In the genomic region with DNA sequence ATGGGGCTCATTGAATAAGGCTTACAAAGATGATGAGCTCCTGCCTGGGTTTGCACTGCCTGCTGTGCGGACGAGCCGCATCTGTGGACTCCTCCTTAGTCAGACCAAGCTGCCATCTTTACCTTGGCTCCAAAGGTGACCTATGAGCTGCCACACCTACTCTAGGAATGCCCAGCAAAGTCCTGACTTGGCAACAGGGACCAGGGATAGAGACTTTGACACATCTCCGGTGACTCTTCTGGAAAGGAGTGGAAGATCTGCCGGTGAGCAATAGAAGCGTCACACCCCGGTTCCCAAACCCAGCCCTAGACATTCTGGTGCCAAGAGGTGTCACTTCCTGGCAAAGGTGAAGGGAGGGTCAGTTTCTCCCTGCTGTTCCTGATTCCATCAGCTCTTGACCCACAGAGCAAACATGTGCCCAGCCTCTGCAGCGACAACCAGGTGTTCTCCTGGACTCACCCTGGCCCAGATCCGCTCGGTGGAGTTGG, we compare ENCODE assay signal across 10 cellular contexts. TPM values are rescaled to one million over a fixed set of nuclear protein-coding genes. Genes with fewer than 3 reads are reported as not detected.
A peak's percentile ranks its signal among the peaks of the same experiment; 100 is the strongest.
DNase-seq lines count a peak whose midpoint lies in the region; ATAC-seq and TF ChIP-seq lines count a peak whose summit lies in the region.
"Had no signal": no experiment of that assay in that cellular context is flagged by ENCODE, and none has a peak within 500 bp of the region (broad histone marks: within the 10 kb centered on the region; RNA-seq: fewer than 3 reads in every experiment).

No MANE protein-coding gene starts in this region.

- H3K18ac ChIP-seq in neuronal stem cell (ENCODE audit: low read length) = no peak overlapping the region

- H2BK15ac ChIP-seq in neuronal stem cell (ENCODE audit: low read length) = no peak overlapping the region

- H3K23ac ChIP-seq in neuronal stem cell (ENCODE audit: low read depth, low read length, poor library complexity) = no peak overlapping the region

- TF ChIP-seq CTCF in GM13977 (IDR thresholded peaks at IDR 0.05; ENCODE audit: extremely low read depth, insufficient read depth, missing control alignments) (peak; percentile 6), epithelial cell of esophagus (IDR thresholded peaks at IDR 0.05; ENCODE audit: insufficient read depth, low read depth, low read length, missing control alignments) (no peak)

- H3K14ac ChIP-seq in neuronal stem cell (ENCODE audit: low read length) = no peak overlapping the region

- no peak overlapping the region for H3K4ac ChIP-seq in neuronal stem cell (ENCODE audit: low read length)

- no peak overlapping the region for H2BK120ac ChIP-seq in neuronal stem cell (ENCODE audit: low read depth, low read length)

- no peaks in the 10 kb centered on the region for H3K9me3 ChIP-seq in neuronal stem cell (replicated peaks in 1 of 2; ENCODE audit: control insufficient read depth in 2 of 2, insufficient read depth in 1 of 2, low read depth in 1 of 2, low read length in 2 of 2)
- H3K9me3 ChIP-seq: upper lobe of right lung had no signal

- H3K79me1 ChIP-seq in neuronal stem cell (ENCODE audit: low read depth, low read length) = no peaks in the 10 kb centered on the region

- H3K4me3 ChIP-seq in epithelial cell of esophagus (ENCODE audit: low read length) = no peak overlapping the region
- no peak overlapping the region for H3K4me3 ChIP-seq in neuronal stem cell (ENCODE audit: low read length in 2 of 2)
- H3K4me3 ChIP-seq: PC-9, upper lobe of right lung had no signal

- H4K8ac ChIP-seq in neuronal stem cell (ENCODE audit: low read depth, low read length) = no peak overlapping the region

- peaks cover 0 to 31% (median 2%) of the 10 kb centered on the region in 3 experiments for H3K27me3 ChIP-seq in neuronal stem cell (ENCODE audit: control insufficient read depth in 3 of 3, insufficient read depth in 3 of 3, low read depth in 1 of 3, low read length in 3 of 3)

- H2AFZ ChIP-seq in neuronal stem cell (ENCODE audit: low read length) = no peak overlapping the region
- H2AFZ ChIP-seq: PC-9 had no signal

- no peak overlapping the region for H2AK5ac ChIP-seq in neuronal stem cell (ENCODE audit: low read depth, low read length)

- H4K91ac ChIP-seq in neuronal stem cell (ENCODE audit: low read depth, low read length, poor library complexity) = no peak overlapping the region

- WGBS in neuronal stem cell (ENCODE audit: extremely low coverage in 2 of 2, insufficient read length in 2 of 2, insufficient replicate concordance in 1 of 2), 2 donors = no CpG with 5 or more reads among the region's 10 CpGs

- H3K36me3 ChIP-seq in neuronal stem cell (replicated peaks in 1 of 2; ENCODE audit: control insufficient read depth in 2 of 2, insufficient read depth in 2 of 2, low read length in 2 of 2) = no peaks in the 10 kb centered on the region
- H3K36me3 ChIP-seq: upper lobe of right lung had no signal

- peak overlapping the region; percentile 18 for H2BK12ac ChIP-seq in neuronal stem cell (ENCODE audit: low read length)

- H3K4me1 ChIP-seq in neuronal stem cell (ENCODE audit: control insufficient read depth in 2 of 2, insufficient read depth in 1 of 2, low read depth in 1 of 2, low read length in 2 of 2) = peaks cover 0 to 2% of the 10 kb centered on the region in 2 donors

- DNase-seq in GM13977 (ENCODE audit: low spot score) = no peak
- DNase-seq in NCI-H510A treated with DMSO at 0.1 percent for 48 hours (lab: John Stamatoyannopoulos, UW) = peak; percentile 38
- peak; percentile 8 for DNase-seq in epithelial cell of esophagus (ENCODE audit: low read depth)
- no peak for DNase-seq in neuronal stem cell (ENCODE audit: low spot score)
- DNase-seq in stimulated activated CD8-positive, alpha-beta memory T cell treated with anti-CD3 and anti-CD28 coated beads, Interleukin-4, amount 100 ng/mL, for 48 hours = no peak
- DNase-seq in NCI-H128 (lab: John Stamatoyannopoulos, UW; ENCODE audit: unreplicated experiment) = no peak
- no peak for DNase-seq in T-helper 2 cell
- DNase-seq: upper lobe of right lung had no signal

- in situ Hi-C loops in GM13977 (cut with MboI; ENCODE audit: low pct_unique_long_range_greater_than_20kb, low sequenced_read_pairs, unreplicated experiment) = loop anchor here (10.0 kb wide), 1 partner anchor 611 kb away; a partner anchor contains a TSS

- H3K9ac ChIP-seq in neuronal stem cell (ENCODE audit: low read depth, low read length, poor library complexity) = no peak overlapping the region

- H2BK5ac ChIP-seq in neuronal stem cell (ENCODE audit: low read length) = no peak overlapping the region

- ATAC-seq in GM19467 (IDR thresholded peaks at IDR 0.05; ENCODE audit: unreplicated experiment) = no peak

- H3K4me2 ChIP-seq in neuronal stem cell (ENCODE audit: insufficient read depth, low read length, poor library complexity, severe bottlenecking) = no peak overlapping the region
- H3K4me2 ChIP-seq: PC-9 had no signal

- no peak overlapping the region for H3K27ac ChIP-seq in neuronal stem cell (replicated peaks; ENCODE audit: low read length)
- H3K27ac ChIP-seq: PC-9, upper lobe of right lung had no signal

RNA-seq across cellular contexts. Expression of a gene that starts 50.2 kb away (rescaled TPM):
- 99.1 TPM for polyA plus RNA-seq in neuronal stem cell (2013, experiment 1 of 2)
- 101 TPM for polyA plus RNA-seq in neuronal stem cell (2013, experiment 2 of 2)

Comparison
In these comparisons a context has a peak if more than half of its experiments do, and no peak if none do; other contexts are left out.
1. DNase-seq: peak in NCI-H510A treated with DMSO at 0.1 percent for 48 hours (single experiment) and epithelial cell of esophagus (single experiment); none in GM13977 (single experiment), neuronal stem cell (single experiment), stimulated activated CD8-positive, alpha-beta memory T cell treated with anti-CD3 and anti-CD28 coated beads, Interleukin-4, amount 100 ng/mL, for 48 hours (single experiment), NCI-H128 (single experiment) and T-helper 2 cell (0 of 5).